ENCODE assay signal across 1 cellular context in the genomic region with DNA sequence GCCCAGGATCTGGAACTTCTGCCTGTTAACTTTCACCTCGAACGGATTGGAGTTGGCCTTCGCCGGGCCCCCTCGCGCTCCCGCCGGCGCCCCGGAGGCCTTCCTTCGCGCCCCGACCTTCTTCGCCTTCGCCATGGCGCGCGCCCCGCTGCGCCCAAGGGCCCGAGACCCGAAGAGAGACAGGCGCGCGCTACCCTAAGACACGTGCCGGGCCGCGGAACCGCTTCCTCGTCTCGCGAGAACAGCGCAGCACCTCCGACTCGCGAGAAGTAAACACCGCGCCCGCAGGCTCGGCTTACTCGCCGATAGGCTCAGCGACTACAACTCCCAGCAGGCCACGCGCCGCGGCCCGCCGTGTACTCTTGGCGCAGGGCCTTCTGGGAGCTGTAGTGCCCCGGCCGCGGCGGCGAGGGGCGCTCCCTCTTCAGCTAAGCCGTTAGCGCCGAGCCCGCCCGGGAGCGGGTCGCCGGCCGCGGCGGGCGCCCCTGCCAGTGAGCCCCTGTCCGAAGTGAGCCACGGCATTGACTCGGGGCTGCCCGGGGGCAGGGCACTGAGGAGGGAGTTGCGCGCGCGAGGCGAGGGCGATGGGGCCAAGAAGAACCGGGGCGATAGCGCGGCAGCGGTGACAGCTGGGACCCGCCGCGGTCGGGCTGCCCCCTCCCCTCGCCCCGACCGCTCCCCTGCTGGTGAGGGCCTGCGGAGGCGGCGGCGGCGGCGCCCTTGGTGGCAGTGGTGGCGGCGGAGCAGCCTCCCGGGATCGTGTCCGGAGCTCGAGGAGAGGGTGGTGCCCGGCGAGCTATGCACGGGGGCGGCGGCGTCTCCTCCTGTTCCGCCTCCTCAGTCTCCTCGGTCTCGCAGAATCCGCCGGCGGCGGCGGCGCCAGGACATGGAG.
TF ChIP-seq lines count a peak whose summit lies in the region.

A gene (plus strand): TSS at position 387 of the 892 bp plus-strand sequence. CDS start 500 bp downstream, at position 887.
A gene (minus strand): TSS at position 222 of the 892 bp plus-strand sequence. CDS start 87 bp downstream, at position 135.

TF ChIP-seq in HepG2, 621 proteins besides CTCF, POLR2A, EP300 and RAD21 (continued from another document and continues in another):
- TF ChIP-seq ZNF747 (CRISPR knock-in tag; IDR thresholded peaks at IDR 0.05; ENCODE audit: borderline replicate concordance) (peak; percentile 90; the same call in 1 of the 2 replicates), ZIK1 (CRISPR knock-in tag; IDR thresholded peaks at IDR 0.05; ENCODE audit: borderline replicate concordance, low read depth) (peak; percentile 93), PHF21A (CRISPR knock-in tag; IDR thresholded peaks at IDR 0.05) (no peak; the same call in 1 of the 2 replicates), ZNF720 (CRISPR knock-in tag; IDR thresholded peaks at IDR 0.05) (no peak), SPEN (CRISPR knock-in tag; IDR thresholded peaks at IDR 0.05; ENCODE audit: low read depth) (peak; percentile 98), ZNF468 (CRISPR knock-in tag; IDR thresholded peaks at IDR 0.05) (peak; percentile 69; the same call in 1 of the 2 replicates), ZMYM2 (CRISPR knock-in tag; IDR thresholded peaks at IDR 0.05) (no peak), HNRNPLL (IDR thresholded peaks at IDR 0.05; ENCODE audit: low read depth, low read length, poor library complexity, severe bottlenecking) (peak; percentile 78), ZNF331 (CRISPR knock-in tag; IDR thresholded peaks at IDR 0.05) (peak; percentile 84; the same call in 1 of the 2 replicates), ZNF629 (CRISPR knock-in tag; conservative IDR thresholded peaks at IDR 0.05) (0 out of 2 replicates have a peak, but pooled peaks have one; percentile 18), ZNF10 (CRISPR knock-in tag; IDR thresholded peaks at IDR 0.05; ENCODE audit: borderline replicate concordance, low read depth) (no peak), ZSCAN31 (CRISPR knock-in tag; IDR thresholded peaks at IDR 0.05; ENCODE audit: low read depth) (peak; percentile 96), TOE1 (CRISPR knock-in tag; IDR thresholded peaks at IDR 0.05) (no peak; the same call in 1 of the 2 replicates), TBL1XR1 (IDR thresholded peaks at IDR 0.05; ENCODE audit: borderline replicate concordance, low read length, partially characterized antibody) (peak; percentile 37), ZNF678 (CRISPR knock-in tag; IDR thresholded peaks at IDR 0.05) (peak; percentile 86), IKZF4 (CRISPR knock-in tag; IDR thresholded peaks at IDR 0.05; ENCODE audit: borderline replicate concordance, low read depth, not compliant biosample characterization) (no peak), ZFP36L2 (CRISPR knock-in tag; IDR thresholded peaks at IDR 0.05) (no peak), ZNF749 (CRISPR knock-in tag; IDR thresholded peaks at IDR 0.05; ENCODE audit: borderline replicate concordance) (0 out of 2 replicates have a peak, but pooled peaks have one; percentile 78), RBAK (CRISPR knock-in tag; IDR thresholded peaks at IDR 0.05) (0 out of 2 replicates have a peak, but pooled peaks have one; percentile 14), KLF9 (CRISPR knock-in tag; IDR thresholded peaks at IDR 0.05; ENCODE audit: low read depth) (no peak; the same call in 1 of the 2 replicates), TBX2 (CRISPR knock-in tag; IDR thresholded peaks at IDR 0.05; ENCODE audit: borderline replicate concordance) (peak; percentile 84), RARA (CRISPR knock-in tag; IDR thresholded peaks at IDR 0.05) (peak; percentile 54; the same call in 1 of the 2 replicates), SMAD1 (CRISPR knock-in tag; IDR thresholded peaks at IDR 0.05; ENCODE audit: borderline replicate concordance, low read depth) (peak; percentile 40; the same call in 1 of the 2 replicates), ZNF75D (CRISPR knock-in tag; IDR thresholded peaks at IDR 0.05; ENCODE audit: borderline replicate concordance) (no peak), YEATS2 (CRISPR knock-in tag; IDR thresholded peaks at IDR 0.05; ENCODE audit: borderline replicate concordance) (peak; percentile 99), ZNF317 (CRISPR knock-in tag; IDR thresholded peaks at IDR 0.05) (peak; percentile 70), CCDC6 (CRISPR knock-in tag; IDR thresholded peaks at IDR 0.05) (peak; percentile 98)
- TF ChIP-seq, protein P1, sequence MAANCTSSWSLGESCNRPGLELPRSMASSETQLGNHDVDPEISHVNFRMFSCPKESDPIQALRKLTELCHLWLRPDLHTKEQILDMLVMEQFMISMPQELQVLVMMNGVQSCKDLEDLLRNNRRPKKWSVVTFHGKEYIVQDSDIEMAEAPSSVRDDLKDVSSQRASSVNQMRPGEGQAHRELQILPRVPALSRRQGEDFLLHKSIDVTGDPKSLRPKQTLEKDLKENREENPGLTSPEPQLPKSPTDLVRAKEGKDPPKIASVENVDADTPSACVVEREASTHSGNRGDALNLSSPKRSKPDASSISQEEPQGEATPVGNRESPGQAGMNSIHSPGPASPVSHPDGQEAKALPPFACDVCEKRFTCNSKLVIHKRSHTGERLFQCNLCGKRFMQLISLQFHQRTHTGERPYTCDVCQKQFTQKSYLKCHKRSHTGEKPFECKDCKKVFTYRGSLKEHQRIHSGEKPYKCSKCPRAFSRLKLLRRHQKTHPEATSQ (CRISPR knock-in tag; IDR thresholded peaks at IDR 0.05; ENCODE audit: borderline replicate concordance), result peak; percentile 95; the same call in 1 of the 2 replicates
- TF ChIP-seq, protein P2, sequence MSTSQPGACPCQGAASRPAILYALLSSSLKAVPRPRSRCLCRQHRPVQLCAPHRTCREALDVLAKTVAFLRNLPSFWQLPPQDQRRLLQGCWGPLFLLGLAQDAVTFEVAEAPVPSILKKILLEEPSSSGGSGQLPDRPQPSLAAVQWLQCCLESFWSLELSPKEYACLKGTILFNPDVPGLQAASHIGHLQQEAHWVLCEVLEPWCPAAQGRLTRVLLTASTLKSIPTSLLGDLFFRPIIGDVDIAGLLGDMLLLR (CRISPR knock-in tag; IDR thresholded peaks at IDR 0.05), result peak; percentile 98
- TF ChIP-seq, protein P3, sequence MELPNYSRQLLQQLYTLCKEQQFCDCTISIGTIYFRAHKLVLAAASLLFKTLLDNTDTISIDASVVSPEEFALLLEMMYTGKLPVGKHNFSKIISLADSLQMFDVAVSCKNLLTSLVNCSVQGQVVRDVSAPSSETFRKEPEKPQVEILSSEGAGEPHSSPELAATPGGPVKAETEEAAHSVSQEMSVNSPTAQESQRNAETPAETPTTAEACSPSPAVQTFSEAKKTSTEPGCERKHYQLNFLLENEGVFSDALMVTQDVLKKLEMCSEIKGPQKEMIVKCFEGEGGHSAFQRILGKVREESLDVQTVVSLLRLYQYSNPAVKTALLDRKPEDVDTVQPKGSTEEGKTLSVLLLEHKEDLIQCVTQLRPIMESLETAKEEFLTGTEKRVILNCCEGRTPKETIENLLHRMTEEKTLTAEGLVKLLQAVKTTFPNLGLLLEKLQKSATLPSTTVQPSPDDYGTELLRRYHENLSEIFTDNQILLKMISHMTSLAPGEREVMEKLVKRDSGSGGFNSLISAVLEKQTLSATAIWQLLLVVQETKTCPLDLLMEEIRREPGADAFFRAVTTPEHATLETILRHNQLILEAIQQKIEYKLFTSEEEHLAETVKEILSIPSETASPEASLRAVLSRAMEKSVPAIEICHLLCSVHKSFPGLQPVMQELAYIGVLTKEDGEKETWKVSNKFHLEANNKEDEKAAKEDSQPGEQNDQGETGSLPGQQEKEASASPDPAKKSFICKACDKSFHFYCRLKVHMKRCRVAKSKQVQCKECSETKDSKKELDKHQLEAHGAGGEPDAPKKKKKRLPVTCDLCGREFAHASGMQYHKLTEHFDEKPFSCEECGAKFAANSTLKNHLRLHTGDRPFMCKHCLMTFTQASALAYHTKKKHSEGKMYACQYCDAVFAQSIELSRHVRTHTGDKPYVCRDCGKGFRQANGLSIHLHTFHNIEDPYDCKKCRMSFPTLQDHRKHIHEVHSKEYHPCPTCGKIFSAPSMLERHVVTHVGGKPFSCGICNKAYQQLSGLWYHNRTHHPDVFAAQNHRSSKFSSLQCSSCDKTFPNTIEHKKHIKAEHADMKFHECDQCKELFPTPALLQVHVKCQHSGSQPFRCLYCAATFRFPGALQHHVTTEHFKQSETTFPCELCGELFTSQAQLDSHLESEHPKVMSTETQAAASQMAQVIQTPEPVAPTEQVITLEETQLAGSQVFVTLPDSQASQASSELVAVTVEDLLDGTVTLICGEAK (IDR thresholded peaks at IDR 0.05), result no peak
- TF ChIP-seq, protein P3 (CRISPR knock-in tag; IDR thresholded peaks at IDR 0.05), result peak; percentile 93
- TF ChIP-seq, protein P4, sequence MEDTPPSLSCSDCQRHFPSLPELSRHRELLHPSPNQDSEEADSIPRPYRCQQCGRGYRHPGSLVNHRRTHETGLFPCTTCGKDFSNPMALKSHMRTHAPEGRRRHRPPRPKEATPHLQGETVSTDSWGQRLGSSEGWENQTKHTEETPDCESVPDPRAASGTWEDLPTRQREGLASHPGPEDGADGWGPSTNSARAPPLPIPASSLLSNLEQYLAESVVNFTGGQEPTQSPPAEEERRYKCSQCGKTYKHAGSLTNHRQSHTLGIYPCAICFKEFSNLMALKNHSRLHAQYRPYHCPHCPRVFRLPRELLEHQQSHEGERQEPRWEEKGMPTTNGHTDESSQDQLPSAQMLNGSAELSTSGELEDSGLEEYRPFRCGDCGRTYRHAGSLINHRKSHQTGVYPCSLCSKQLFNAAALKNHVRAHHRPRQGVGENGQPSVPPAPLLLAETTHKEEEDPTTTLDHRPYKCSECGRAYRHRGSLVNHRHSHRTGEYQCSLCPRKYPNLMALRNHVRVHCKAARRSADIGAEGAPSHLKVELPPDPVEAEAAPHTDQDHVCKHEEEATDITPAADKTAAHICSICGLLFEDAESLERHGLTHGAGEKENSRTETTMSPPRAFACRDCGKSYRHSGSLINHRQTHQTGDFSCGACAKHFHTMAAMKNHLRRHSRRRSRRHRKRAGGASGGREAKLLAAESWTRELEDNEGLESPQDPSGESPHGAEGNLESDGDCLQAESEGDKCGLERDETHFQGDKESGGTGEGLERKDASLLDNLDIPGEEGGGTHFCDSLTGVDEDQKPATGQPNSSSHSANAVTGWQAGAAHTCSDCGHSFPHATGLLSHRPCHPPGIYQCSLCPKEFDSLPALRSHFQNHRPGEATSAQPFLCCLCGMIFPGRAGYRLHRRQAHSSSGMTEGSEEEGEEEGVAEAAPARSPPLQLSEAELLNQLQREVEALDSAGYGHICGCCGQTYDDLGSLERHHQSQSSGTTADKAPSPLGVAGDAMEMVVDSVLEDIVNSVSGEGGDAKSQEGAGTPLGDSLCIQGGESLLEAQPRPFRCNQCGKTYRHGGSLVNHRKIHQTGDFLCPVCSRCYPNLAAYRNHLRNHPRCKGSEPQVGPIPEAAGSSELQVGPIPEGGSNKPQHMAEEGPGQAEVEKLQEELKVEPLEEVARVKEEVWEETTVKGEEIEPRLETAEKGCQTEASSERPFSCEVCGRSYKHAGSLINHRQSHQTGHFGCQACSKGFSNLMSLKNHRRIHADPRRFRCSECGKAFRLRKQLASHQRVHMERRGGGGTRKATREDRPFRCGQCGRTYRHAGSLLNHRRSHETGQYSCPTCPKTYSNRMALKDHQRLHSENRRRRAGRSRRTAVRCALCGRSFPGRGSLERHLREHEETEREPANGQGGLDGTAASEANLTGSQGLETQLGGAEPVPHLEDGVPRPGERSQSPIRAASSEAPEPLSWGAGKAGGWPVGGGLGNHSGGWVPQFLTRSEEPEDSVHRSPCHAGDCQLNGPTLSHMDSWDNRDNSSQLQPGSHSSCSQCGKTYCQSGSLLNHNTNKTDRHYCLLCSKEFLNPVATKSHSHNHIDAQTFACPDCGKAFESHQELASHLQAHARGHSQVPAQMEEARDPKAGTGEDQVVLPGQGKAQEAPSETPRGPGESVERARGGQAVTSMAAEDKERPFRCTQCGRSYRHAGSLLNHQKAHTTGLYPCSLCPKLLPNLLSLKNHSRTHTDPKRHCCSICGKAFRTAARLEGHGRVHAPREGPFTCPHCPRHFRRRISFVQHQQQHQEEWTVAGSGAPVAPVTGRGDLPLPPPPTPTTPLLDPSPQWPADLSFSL (CRISPR knock-in tag; IDR thresholded peaks at IDR 0.05), result no peak
- TF ChIP-seq, protein P5, sequence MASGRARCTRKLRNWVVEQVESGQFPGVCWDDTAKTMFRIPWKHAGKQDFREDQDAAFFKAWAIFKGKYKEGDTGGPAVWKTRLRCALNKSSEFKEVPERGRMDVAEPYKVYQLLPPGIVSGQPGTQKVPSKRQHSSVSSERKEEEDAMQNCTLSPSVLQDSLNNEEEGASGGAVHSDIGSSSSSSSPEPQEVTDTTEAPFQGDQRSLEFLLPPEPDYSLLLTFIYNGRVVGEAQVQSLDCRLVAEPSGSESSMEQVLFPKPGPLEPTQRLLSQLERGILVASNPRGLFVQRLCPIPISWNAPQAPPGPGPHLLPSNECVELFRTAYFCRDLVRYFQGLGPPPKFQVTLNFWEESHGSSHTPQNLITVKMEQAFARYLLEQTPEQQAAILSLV (CRISPR knock-in tag; IDR thresholded peaks at IDR 0.05; ENCODE audit: borderline replicate concordance), result peak; percentile 95; the same call in 1 of the 2 replicates
- TF ChIP-seq, protein P6, sequence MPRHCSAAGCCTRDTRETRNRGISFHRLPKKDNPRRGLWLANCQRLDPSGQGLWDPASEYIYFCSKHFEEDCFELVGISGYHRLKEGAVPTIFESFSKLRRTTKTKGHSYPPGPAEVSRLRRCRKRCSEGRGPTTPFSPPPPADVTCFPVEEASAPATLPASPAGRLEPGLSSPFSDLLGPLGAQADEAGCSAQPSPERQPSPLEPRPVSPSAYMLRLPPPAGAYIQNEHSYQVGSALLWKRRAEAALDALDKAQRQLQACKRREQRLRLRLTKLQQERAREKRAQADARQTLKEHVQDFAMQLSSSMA (CRISPR knock-in tag; IDR thresholded peaks at IDR 0.05), result no peak
